8 cellular contexts compared by ENCODE assay signal in the genomic region with DNA sequence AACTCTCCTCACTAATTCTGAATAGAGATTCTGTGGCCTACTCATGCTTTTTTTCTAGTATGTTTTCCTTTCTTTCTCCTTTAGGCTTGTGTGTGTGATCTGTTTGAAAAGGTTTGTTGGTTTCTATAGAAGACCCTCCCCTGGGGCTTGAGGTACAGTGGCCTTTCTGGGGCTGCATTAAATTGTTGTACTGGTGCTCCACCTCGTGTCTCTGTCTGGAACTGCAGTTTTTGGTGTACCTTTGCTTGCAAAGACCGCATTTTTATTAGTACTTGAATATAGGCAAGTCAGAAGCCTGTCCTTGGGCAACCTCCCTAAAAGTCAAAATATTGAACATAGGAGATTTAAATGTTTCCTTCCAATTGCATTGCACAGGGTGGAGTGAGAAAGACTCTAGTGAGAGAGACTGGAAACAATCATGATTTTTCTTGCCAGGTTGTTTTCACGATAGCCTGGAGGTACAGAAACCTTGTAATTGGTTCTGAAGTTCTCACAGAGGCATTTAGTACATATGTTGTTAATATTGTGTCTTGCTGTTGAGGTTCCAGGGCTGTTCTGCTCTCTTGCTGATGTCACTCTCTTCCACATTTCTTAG. TPM values are rescaled to one million over a fixed set of nuclear protein-coding genes. Genes with fewer than 3 reads are reported as not detected.
A peak's percentile ranks its signal among the peaks of the same experiment; 100 is the strongest.
DNase-seq lines count a peak whose midpoint lies in the region; ATAC-seq, FAIRE-seq and TF ChIP-seq lines count a peak whose summit lies in the region.

No MANE protein-coding gene starts in this region.

- H2AFZ ChIP-seq in GM12878 (ENCODE audit: control insufficient read depth, low read depth, low read length), result no peak overlapping the region
- no peak overlapping the region for H2AFZ ChIP-seq in HepG2 (ENCODE audit: low read length)

- no peak for TF ChIP-seq EP300 in GM12878 (IDR thresholded peaks at IDR 0.05; ENCODE audit: borderline replicate concordance in 1 of 2, control insufficient read depth in 1 of 2, low read depth in 2 of 2, low read length in 2 of 2)
- no peak for TF ChIP-seq EP300 in HepG2 (IDR thresholded peaks at IDR 0.05; ENCODE audit: low read depth in 2 of 2, low read length in 2 of 2)
- no peak for TF ChIP-seq EP300 in HepG2 (CRISPR knock-in tag; IDR thresholded peaks at IDR 0.05; ENCODE audit: borderline replicate concordance)

- no TSS peak for BruUV-seq in GM12878 (replicated peaks; lab: Mats Ljungman, UMichigan)
- BruUV-seq in HepG2 (replicated peaks; lab: Mats Ljungman, UMichigan), result no TSS peak

- H3K27ac ChIP-seq in GM12878 (ENCODE audit: control insufficient read depth, insufficient read depth) (no peak overlapping the region), HepG2 (ENCODE audit: extremely low read length, insufficient read depth, low read length) (no peak overlapping the region)

- in situ Hi-C loops in GM12878 (cut with MboI) (loop anchor here (5.0 to 10.0 kb wide), 2 partner anchors 218 to 525 kb away; no protein-coding TSS in a partner anchor), HepG2 (cut with HindIII; ENCODE audit: extremely low pct_ligation_motif_present, low pct_unique_long_range_greater_than_20kb) (loop anchor here (10.0 kb wide), 1 partner anchor 525 kb away; no protein-coding TSS in a partner anchor)

- H3K4me3 Mint-ChIP-seq in activated T-helper 17 cell treated with anti-CD3 and anti-CD28 coated beads, Interleukin-2, amount 50 U/mL, for 72 hours, result no peak overlapping the region

- POLR2A ChIA-PET in GM12878 (lab: Charles Lee) (no interaction called here), HepG2 (lab: Yijun Ruan, JAX) (no interaction called here)

- H3K9me3 Mint-ChIP-seq in activated T-helper 17 cell treated with anti-CD3 and anti-CD28 coated beads, Interleukin-2, amount 50 U/mL, for 72 hours, result no peaks in the 10 kb centered on the region

- H4K20me1 ChIP-seq in GM12878 (ENCODE audit: control insufficient read depth, insufficient read depth) (no peaks in the 10 kb centered on the region), HepG2 (ENCODE audit: insufficient read depth, low read length) (no peaks in the 10 kb centered on the region)

- H3K9me3 ChIP-seq in GM12878 (replicated peaks; ENCODE audit: control insufficient read depth, insufficient read depth, low read length), result no peaks in the 10 kb centered on the region
- no peaks in the 10 kb centered on the region for H3K9me3 ChIP-seq in HepG2 (ENCODE audit: low read length)

- TF ChIP-seq CTCF in GM12878 (IDR thresholded peaks at IDR 0.05 in 2 of 3, conservative IDR thresholded peaks at IDR 0.05 in 1 of 3; ENCODE audit: control insufficient read depth in 2 of 3, extremely low read depth in 1 of 3, insufficient read depth in 1 of 3, low read depth in 3 of 3, low read length in 3 of 3), result peak; percentile 71 to 77 (median 71)
- TF ChIP-seq CTCF in HepG2 (CRISPR knock-in tag; IDR thresholded peaks at IDR 0.05), result peak; percentile 80

- TF ChIP-seq POLR2A in GM12878 (IDR thresholded peaks at IDR 0.05; ENCODE audit: low read depth, low read length) (no peak), HepG2 (IDR thresholded peaks at IDR 0.05; ENCODE audit: insufficient read depth in 1 of 2, low read depth in 2 of 2, low read length in 2 of 2) (no peak)

- H3K4me1 Mint-ChIP-seq in activated T-helper 17 cell treated with anti-CD3 and anti-CD28 coated beads, Interleukin-2, amount 50 U/mL, for 72 hours, result no peaks in the 10 kb centered on the region

- H3K4me2 ChIP-seq in GM12878 (ENCODE audit: control insufficient read depth, insufficient read depth) (no peak overlapping the region), HepG2 (ENCODE audit: low read depth, low read length) (no peak overlapping the region)

- H3K79me2 ChIP-seq in GM12878 (ENCODE audit: control insufficient read depth, insufficient read depth, low read length) (no peaks in the 10 kb centered on the region), HepG2 (ENCODE audit: insufficient read depth, low read length) (no peaks in the 10 kb centered on the region)

- FAIRE-seq in GM12878 (lab: Jason Lieb, UNC), result peak; percentile 41
- FAIRE-seq in HepG2 (lab: Jason Lieb, UNC), result peak; percentile 8

- TF ChIP-seq RAD21 in GM12878 (IDR thresholded peaks at IDR 0.05; ENCODE audit: insufficient read depth, low read depth, low read length) (peak; percentile 78), HepG2 (CRISPR knock-in tag; IDR thresholded peaks at IDR 0.05) (peak; percentile 62)

- no peaks in the 10 kb centered on the region for H3K36me3 ChIP-seq in GM12878 (ENCODE audit: control insufficient read depth in 2 of 2, insufficient read depth in 2 of 2, low read length in 1 of 2)
- H3K36me3 ChIP-seq in HepG2 (replicated peaks in 1 of 2; ENCODE audit: control insufficient read depth in 1 of 2, insufficient read depth in 2 of 2, low read length in 2 of 2), result no peaks in the 10 kb centered on the region

- 15% methylated on average over 3 of the region's 3 CpGs for WGBS in GM12878 (ENCODE audit: insufficient coverage, insufficient replicate concordance, low lambda C conversion rate, missing lambda C conversion rate)
- whole genome bisulfite sequencing in HepG2 (ENCODE audit: low lambda C conversion rate), result 3% methylated on average over 3 of the region's 3 CpGs

- no peak overlapping the region for H3K9ac ChIP-seq in GM12878 (ENCODE audit: control insufficient read depth, insufficient read depth, low read length)
- no peak overlapping the region for H3K9ac ChIP-seq in HepG2 (ENCODE audit: insufficient read depth, low read depth, low read length)

- peak; percentile 76 for ATAC-seq in GM19035 (IDR thresholded peaks at IDR 0.05; ENCODE audit: unreplicated experiment)
- peak; percentile 75 for ATAC-seq in HG03439 (IDR thresholded peaks at IDR 0.05; ENCODE audit: unreplicated experiment)
- peak; percentile 68 for ATAC-seq in GM12878
- peak; percentile 73 for ATAC-seq in HepG2
- no peak for ATAC-seq in activated T-helper 17 cell treated with anti-CD3 and anti-CD28 coated beads, Interleukin-2, amount 50 U/mL, for 72 hours (replicated peaks)
- no peak for ATAC-seq in HG03571 (IDR thresholded peaks at IDR 0.05; ENCODE audit: unreplicated experiment)

- H3K4me3 ChIP-seq in GM12878 (no peak overlapping the region), HepG2 (replicated peaks in 1 of 3; ENCODE audit: insufficient read depth in 1 of 3, low read depth in 2 of 3, low read length in 3 of 3) (no peak overlapping the region)

- CTCF ChIA-PET in GM12878 (lab: Yijun Ruan, JAX) (no interaction called here), HepG2 (lab: Yijun Ruan, JAX; ENCODE audit: low intra/inter-chr PET ratio, low total read pairs) (interaction anchor here (1.2 to 2.2 kb wide), 4 partner anchors 220 to 1413 kb away, joined by 4 to 19 read pairs (median 10); no protein-coding TSS in a partner anchor)

- no peak overlapping the region for H3K27ac Mint-ChIP-seq in activated T-helper 17 cell treated with anti-CD3 and anti-CD28 coated beads, Interleukin-2, amount 50 U/mL, for 72 hours

- H3K4me1 ChIP-seq in GM12878 (ENCODE audit: control insufficient read depth, insufficient read depth, low read length) (no peaks in the 10 kb centered on the region), HepG2 (ENCODE audit: insufficient read depth, low read length) (no peaks in the 10 kb centered on the region)

- DNase-seq in D341Med (ENCODE audit: low spot score) (peak; percentile 61), NCI-H82 treated with DMSO at 0.1 percent for 48 hours (lab: John Stamatoyannopoulos, UW; ENCODE audit: unreplicated experiment) (peak; percentile 72), GM12878 (ENCODE audit: low read depth, low spot score) (no peak), HepG2 (ENCODE audit: low spot score) (peak; percentile 37)

- H3K36me3 Mint-ChIP-seq in activated T-helper 17 cell treated with anti-CD3 and anti-CD28 coated beads, Interleukin-2, amount 50 U/mL, for 72 hours (ENCODE audit: low read depth), result no peaks in the 10 kb centered on the region

- H3K27me3 Mint-ChIP-seq in activated T-helper 17 cell treated with anti-CD3 and anti-CD28 coated beads, Interleukin-2, amount 50 U/mL, for 72 hours, result peaks cover 3% of the 10 kb centered on the region

- no peaks in the 10 kb centered on the region for H3K27me3 ChIP-seq in GM12878 (replicated peaks in 1 of 2; ENCODE audit: control insufficient read depth in 2 of 2, insufficient read depth in 2 of 2, low read length in 1 of 2)
- no peaks in the 10 kb centered on the region for H3K27me3 ChIP-seq in HepG2 (ENCODE audit: control insufficient read depth in 1 of 2, insufficient read depth in 2 of 2, low read length in 2 of 2)

- intact Hi-C loops in GM12878 (cut with micrococcal nuclease; ENCODE audit: unreplicated experiment), result loop anchor here (1.0 to 10.0 kb wide), 3 partner anchors 224 to 705 kb away; no protein-coding TSS in a partner anchor
- intact Hi-C loops in HepG2 (cut with micrococcal nuclease; ENCODE audit: unreplicated experiment), result loop anchor here (1.0 to 10.0 kb wide), 6 partner anchors 220 to 1431 kb away; no protein-coding TSS in a partner anchor

- SMC1A ChIA-PET in GM12878 (lab: Charles Lee; ENCODE audit: uncharacterized antibody, unreplicated experiment), result no interaction called here

- RAD21 ChIA-PET in GM12878 (lab: Charles Lee; ENCODE audit: unreplicated experiment), result no interaction called here

RNA-seq across cellular contexts. Expression of a gene that starts 39.0 kb away (rescaled TPM):
- total RNA-seq in GM12878 (2013; cell fraction: nucleolus; rRNA removed), result 0.17 and 0.27 TPM in 2 replicates
- total RNA-seq in GM12878 (2014; rRNA removed) (not detected in 2 replicates), GM12878 (2014; rRNA removed; fragmentation: Illumina TruSeq; extraction: Trizol) (not detected in 2 replicates), GM12878 (2021) (not detected in 2 replicates), HepG2 (2016; rRNA removed; fragmentation: Illumina TruSeq; extraction: Trizol) (not detected in 2 replicates)
- not detected for polyA plus RNA-seq in GM12878 (2011; ENCODE audit: low read depth)
- polyA plus RNA-seq in GM12878 (2011; rRNA removed) (0.15 and 0.40 TPM in 2 replicates), GM12878 (2014; fragmentation: Illumina TruSeq; extraction: Trizol) (not detected in 2 replicates), GM12878 (2014; fragmentation: Nextera tagmentation; extraction: Ambion mirVana) (not detected), GM12878 (2014; rRNA removed) (not detected in 2 replicates), GM12878 (2016; fragmentation: Nextera tagmentation; extraction: Ambion mirVana) (not detected), HepG2 (2011; rRNA removed) (not detected in 2 replicates)
- polyA plus RNA-seq in GM12878 (2011; cell fraction: cytosol; rRNA removed), result 0.03 TPM in 1 of 2 replicates, not detected in the other
- 0.61 TPM in 2 replicates for polyA plus RNA-seq in GM12878 (2011; cell fraction: nucleus; rRNA removed)
- polyA plus RNA-seq in GM12878 (2012), result not detected in 2 replicates
- 0.07 and 0.15 TPM in 2 replicates for polyA minus RNA-seq in GM12878 (2011; rRNA and poly(A)+ RNA removed)
- not detected in 2 replicates for polyA minus RNA-seq in GM12878 (2011; cell fraction: cytosol; rRNA and poly(A)+ RNA removed)
- 0.36 and 0.96 TPM in 2 replicates for polyA minus RNA-seq in GM12878 (2011; cell fraction: nucleus; rRNA and poly(A)+ RNA removed)
- not detected in 2 replicates for total RNA-seq in HepG2 (2016; cell fraction: cytosol; rRNA removed; fragmentation: Illumina TruSeq; extraction: Trizol; ENCODE audit: low read depth)
- not detected in 2 replicates for total RNA-seq in HepG2 (2016; cell fraction: insoluble cytoplasmic fraction; rRNA removed; fragmentation: Illumina TruSeq; extraction: Trizol)
- total RNA-seq in HepG2 (2016; cell fraction: membrane; rRNA removed; fragmentation: Illumina TruSeq; extraction: Trizol), result not detected in 2 replicates
- not detected in 2 replicates for total RNA-seq in HepG2 (2016; cell fraction: nucleus; rRNA removed; fragmentation: Illumina TruSeq; extraction: Trizol)
- not detected in 2 replicates for polyA plus RNA-seq in HepG2 (2011; cell fraction: cytosol; rRNA removed)
- polyA plus RNA-seq in HepG2 (2011; cell fraction: nucleus; rRNA removed), result not detected in 2 replicates
- polyA plus RNA-seq in HepG2 (2012), result not detected in 2 replicates
- polyA plus RNA-seq in HepG2 (2016; cell fraction: cytosol; fragmentation: Illumina TruSeq; extraction: Trizol; ENCODE audit: low read depth), result not detected in 2 replicates
- polyA plus RNA-seq in HepG2 (2016; cell fraction: insoluble cytoplasmic fraction; fragmentation: Illumina TruSeq; extraction: Trizol; ENCODE audit: low read depth), result not detected in 2 replicates
- not detected in 2 replicates for polyA plus RNA-seq in HepG2 (2016; cell fraction: membrane; fragmentation: Illumina TruSeq; extraction: Trizol; ENCODE audit: low read depth)
- polyA plus RNA-seq in HepG2 (2016; cell fraction: nucleus; fragmentation: Illumina TruSeq; extraction: Trizol; ENCODE audit: insufficient read depth, low read depth), result not detected in 2 replicates
- 0.09 TPM in 1 of 2 replicates, not detected in the other for polyA minus RNA-seq in HepG2 (2011; rRNA and poly(A)+ RNA removed; ENCODE audit: low replicate concordance)
- polyA minus RNA-seq in HepG2 (2011; cell fraction: cytosol; rRNA and poly(A)+ RNA removed), result not detected in 2 replicates
- 0.25 TPM in 1 of 2 replicates, not detected in the other for polyA minus RNA-seq in HepG2 (2011; cell fraction: nucleus; rRNA and poly(A)+ RNA removed)
- total RNA-seq in activated T-helper 17 cell treated with anti-CD3 and anti-CD28 coated beads, Interleukin-2, amount 50 U/mL, for 72 hours, result not detected

Comparison
In these comparisons a context has a peak if more than half of its experiments do, and no peak if none do; other contexts are left out.
1. ATAC-seq: peak in GM19035 (single experiment), HG03439 (single experiment), GM12878 (single experiment) and HepG2 (single experiment); none in activated T-helper 17 cell treated with anti-CD3 and anti-CD28 coated beads, Interleukin-2, amount 50 U/mL, for 72 hours (single experiment) and HG03571 (single experiment).